Comparison of ENCODE assay signal across 12 cellular contexts in genomic region chr9:8366161-8366926, GRCh38.
DNase-seq lines count a peak whose midpoint lies in the region; ATAC-seq lines count a peak whose summit lies in the region.
"Had no signal": no experiment of that assay in that cellular context is flagged by ENCODE, and none has a peak within 500 bp of the region (broad histone marks: within the 10 kb centered on the region; RNA-seq: fewer than 3 reads in every experiment).

No MANE protein-coding gene starts in this region.

- no peaks in the 10 kb centered on the region for H3K4me1 Mint-ChIP-seq in activated naive CD4-positive, alpha-beta T cell treated with anti-CD3 and anti-CD28 coated beads, Interleukin-2, amount 10 ng/mL, durations not matched to agents 7 days and 5 days
- peaks cover 18% of the 10 kb centered on the region for H3K4me1 Mint-ChIP-seq in stimulated activated naive CD8-positive, alpha-beta T cell treated with anti-CD3 and anti-CD28 coated beads, Interleukin-15, amount 100 ng/mL, for 72 hours

- no peak overlapping the region for H3K4me3 Mint-ChIP-seq in activated naive CD4-positive, alpha-beta T cell treated with anti-CD3 and anti-CD28 coated beads, Interleukin-2, amount 10 ng/mL, durations not matched to agents 7 days and 5 days
- peak overlapping the region in 1 of 2 donors; percentile 16 for H3K4me3 Mint-ChIP-seq in stimulated activated naive CD8-positive, alpha-beta T cell treated with anti-CD3 and anti-CD28 coated beads, Interleukin-15, amount 100 ng/mL, for 72 hours
- H3K4me3 Mint-ChIP-seq: activated naive CD8-positive, alpha-beta T cell had no signal

- no peaks in the 10 kb centered on the region for H3K36me3 Mint-ChIP-seq in activated naive CD4-positive, alpha-beta T cell treated with anti-CD3 and anti-CD28 coated beads, Interleukin-2, amount 50 U/mL, for 72 hours
- no peaks in the 10 kb centered on the region for H3K36me3 Mint-ChIP-seq in activated naive CD4-positive, alpha-beta T cell treated with anti-CD3 and anti-CD28 coated beads, Interleukin-2, amount 10 ng/mL, durations not matched to agents 7 days and 5 days
- H3K36me3 Mint-ChIP-seq: activated naive CD8-positive, alpha-beta T cell had no signal

- H3K27me3 Mint-ChIP-seq in activated naive CD4-positive, alpha-beta T cell treated with anti-CD3 and anti-CD28 coated beads, Interleukin-2, amount 10 ng/mL, durations not matched to agents 7 days and 5 days: no peaks in the 10 kb centered on the region
- H3K27me3 Mint-ChIP-seq in stimulated activated naive CD8-positive, alpha-beta T cell treated with anti-CD3 and anti-CD28 coated beads, Interleukin-15, amount 100 ng/mL, for 72 hours: no peaks in the 10 kb centered on the region
- H3K27me3 Mint-ChIP-seq: activated naive CD8-positive, alpha-beta T cell had no signal

- DNase-seq in activated naive CD4-positive, alpha-beta T cell treated with anti-CD3 and anti-CD28 coated beads, Interleukin-2, amount 50 U/mL, for 72 hours (ENCODE audit: low spot score in 2 of 2): no peak
- no peak for DNase-seq in activated naive CD4-positive, alpha-beta T cell treated with anti-CD3 and anti-CD28 coated beads, Interleukin-2, amount 10 ng/mL, durations not matched to agents 7 days and 5 days
- peak; percentile 33 for DNase-seq in RPMI7951 (ENCODE audit: low read depth)
- peak; percentile 46 for DNase-seq in fibroblast of peridontal ligament (ENCODE audit: extremely low read depth)
- no peak for DNase-seq in stimulated activated naive CD8-positive, alpha-beta T cell treated with anti-CD3 and anti-CD28 coated beads, Interleukin-15, amount 100 ng/mL, for 72 hours
- no peak for DNase-seq in activated CD8-positive, alpha-beta memory T cell treated with anti-CD3 and anti-CD28 coated beads, Interleukin-2, amount 50 U/mL, for 4 hours
- no peak for DNase-seq in SHP77 treated with DMSO at 0.1 percent for 48 hours (lab: John Stamatoyannopoulos, UW)
- DNase-seq: activated CD4-positive, alpha-beta T cell treated with anti-CD3 and anti-CD28 coated beads, Interleukin-2, amount 50 U/mL, for 1 hour; KG1; NCI-H446 treated with DMSO at 0.1 percent for 48 hours had no signal

- ATAC-seq in activated naive CD4-positive, alpha-beta T cell treated with anti-CD3 and anti-CD28 coated beads, Interleukin-2, amount 50 U/mL, for 72 hours: peak; percentile 36 to 88
- peak; percentile 70 for ATAC-seq in stimulated activated naive CD8-positive, alpha-beta T cell treated with anti-CD3 and anti-CD28 coated beads, Interleukin-15, amount 100 ng/mL, for 72 hours
- ATAC-seq in GM18870 (IDR thresholded peaks at IDR 0.05; ENCODE audit: unreplicated experiment): no peak

- CTCF ChIA-PET in activated naive CD4-positive, alpha-beta T cell treated with anti-CD3 and anti-CD28 coated beads, Interleukin-2, amount 10 ng/mL, durations not matched to agents 7 days and 5 days (lab: Charles Lee): interaction anchor here (0.8 kb wide), 1 partner anchor 513 kb away, joined by 3 read pairs; no protein-coding TSS in a partner anchor

- H3K27ac Mint-ChIP-seq in activated naive CD4-positive, alpha-beta T cell treated with anti-CD3 and anti-CD28 coated beads, Interleukin-2, amount 50 U/mL, for 72 hours: no peak overlapping the region
- no peak overlapping the region for H3K27ac Mint-ChIP-seq in activated naive CD4-positive, alpha-beta T cell treated with anti-CD3 and anti-CD28 coated beads, Interleukin-2, amount 10 ng/mL, durations not matched to agents 7 days and 5 days
- no peak overlapping the region for H3K27ac Mint-ChIP-seq in stimulated activated naive CD8-positive, alpha-beta T cell treated with anti-CD3 and anti-CD28 coated beads, Interleukin-15, amount 100 ng/mL, for 72 hours
- H3K27ac Mint-ChIP-seq: activated naive CD8-positive, alpha-beta T cell had no signal

- H3K9me3 Mint-ChIP-seq in activated naive CD4-positive, alpha-beta T cell treated with anti-CD3 and anti-CD28 coated beads, Interleukin-2, amount 50 U/mL, for 72 hours: no peaks in the 10 kb centered on the region
- no peaks in the 10 kb centered on the region for H3K9me3 Mint-ChIP-seq in activated naive CD4-positive, alpha-beta T cell treated with anti-CD3 and anti-CD28 coated beads, Interleukin-2, amount 10 ng/mL, durations not matched to agents 7 days and 5 days
- H3K9me3 Mint-ChIP-seq in stimulated activated naive CD8-positive, alpha-beta T cell treated with anti-CD3 and anti-CD28 coated beads, Interleukin-15, amount 100 ng/mL, for 72 hours: peaks cover 0 to 5% of the 10 kb centered on the region in 2 donors

Comparison
In these comparisons a context has a peak if more than half of its experiments do, and no peak if none do; other contexts are left out.
1. DNase-seq: peak in RPMI7951 (single experiment) and fibroblast of peridontal ligament (single experiment); none in activated naive CD4-positive, alpha-beta T cell treated with anti-CD3 and anti-CD28 coated beads, Interleukin-2, amount 50 U/mL, for 72 hours (0 of 2), activated naive CD4-positive, alpha-beta T cell treated with anti-CD3 and anti-CD28 coated beads, Interleukin-2, amount 10 ng/mL, durations not matched to agents 7 days and 5 days (single experiment), stimulated activated naive CD8-positive, alpha-beta T cell treated with anti-CD3 and anti-CD28 coated beads, Interleukin-15, amount 100 ng/mL, for 72 hours (0 of 2), activated CD8-positive, alpha-beta memory T cell treated with anti-CD3 and anti-CD28 coated beads, Interleukin-2, amount 50 U/mL, for 4 hours (single experiment) and SHP77 treated with DMSO at 0.1 percent for 48 hours (single experiment).